Comparison of ENCODE assay signal across 1 cellular context in genomic region chr5:177553671-177554429, GRCh38.
TF ChIP-seq lines count a peak whose summit lies in the region.

No MANE protein-coding gene starts in this region.

TF ChIP-seq in H1, 55 proteins besides CTCF, POLR2A, EP300 and RAD21:
- 0 out of 2 replicates have a peak, but pooled peaks have one; percentile 34 for TF ChIP-seq TAF1 (IDR thresholded peaks at IDR 0.05; ENCODE audit: low read depth, low read length)
- peak; percentile 43; the same call in 1 of the 2 replicates for TF ChIP-seq PHF8 (conservative IDR thresholded peaks at IDR 0.05; ENCODE audit: low read depth, low read length)
- no peak for TF ChIP-seq BCL11A (IDR thresholded peaks at IDR 0.05; ENCODE audit: low read depth in 2 of 2, low read length in 2 of 2)
- no peak for TF ChIP-seq RNF2 (IDR thresholded peaks at IDR 0.05; ENCODE audit: borderline replicate concordance, low read depth, low read length, missing control alignments, poor library complexity, severe bottlenecking)
- no peak for TF ChIP-seq SAP30 (IDR thresholded peaks at IDR 0.05; ENCODE audit: insufficient read depth, insufficient replicate concordance, low read length)
- peak; percentile 78 for TF ChIP-seq KDM4A (IDR thresholded peaks at IDR 0.05; ENCODE audit: low read depth, low read length, severe bottlenecking)
- no peak for TF ChIP-seq MAFK (IDR thresholded peaks at IDR 0.05; ENCODE audit: low read depth, low read length)
- TF ChIP-seq SIN3A (conservative IDR thresholded peaks at IDR 0.05 in 1 of 2, IDR thresholded peaks at IDR 0.05 in 1 of 2; ENCODE audit: low read depth in 1 of 2, low read length in 2 of 2), result peak in 1 of 2 experiments; percentile 22; a peak in 1 of 4 replicates
- TF ChIP-seq RBBP5 (IDR thresholded peaks at IDR 0.05; ENCODE audit: borderline replicate concordance, low read depth, low read length), result peak; percentile 71; the same call in 1 of the 2 replicates
- TF ChIP-seq SP1 (IDR thresholded peaks at IDR 0.05; ENCODE audit: low read depth, low read length), result no peak
- no peak for TF ChIP-seq BACH1 (IDR thresholded peaks at IDR 0.05; ENCODE audit: low read length)
- TF ChIP-seq CHD2 (IDR thresholded peaks at IDR 0.05; ENCODE audit: low read length), result no peak
TF ChIP-seq in H1: peak in this region for 5.
